In the genomic region with DNA sequence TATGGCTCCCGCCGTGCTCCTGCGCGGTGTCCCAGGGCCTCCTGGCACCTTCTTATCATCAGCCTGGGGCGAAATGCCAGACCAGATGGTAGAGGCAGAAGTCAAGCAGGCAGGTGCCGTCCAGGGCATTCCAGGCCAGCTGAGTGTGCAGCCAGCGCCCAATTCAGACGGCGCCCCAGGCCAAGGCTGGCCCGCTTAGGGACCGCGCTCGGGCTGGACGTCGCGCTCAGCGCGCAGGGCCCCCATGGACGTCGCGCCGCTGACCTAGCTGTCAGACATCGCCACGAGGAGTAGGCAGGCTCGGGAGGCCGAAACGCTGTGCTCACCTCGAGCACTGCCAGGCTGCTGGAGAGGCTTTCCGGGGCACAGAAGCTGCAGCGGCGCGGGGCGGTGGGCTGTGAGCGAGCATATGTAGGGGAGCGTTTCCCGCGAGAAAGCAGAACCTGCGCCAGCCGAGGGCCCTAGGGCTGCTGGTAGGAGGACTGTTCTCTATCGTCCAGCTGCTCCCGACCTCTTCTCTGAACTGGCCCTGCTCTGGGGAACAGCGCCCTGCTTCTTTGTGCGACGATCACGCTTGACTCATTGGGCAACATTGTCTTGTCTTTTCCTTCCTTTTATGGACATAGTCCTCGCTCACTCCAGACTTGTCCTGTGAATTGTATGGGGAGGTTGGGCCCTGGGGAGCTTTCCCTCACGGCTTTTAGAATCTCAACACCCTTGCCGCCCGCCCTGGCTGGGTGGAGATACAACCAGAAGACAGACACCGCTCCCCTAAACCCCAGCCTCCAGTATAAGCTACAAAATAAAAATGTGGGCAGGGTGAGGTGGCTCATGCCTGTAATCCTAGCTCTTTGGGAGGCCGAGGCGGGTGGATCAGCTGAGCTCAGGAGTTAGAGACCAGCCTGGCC, we compare ENCODE assay signal across 10 cellular contexts. TPM values are rescaled to one million over a fixed set of nuclear protein-coding genes. Genes with fewer than 3 reads are reported as not detected.
A peak's percentile ranks its signal among the peaks of the same experiment; 100 is the strongest.
DNase-seq lines count a peak whose midpoint lies in the region; ATAC-seq and TF ChIP-seq lines count a peak whose summit lies in the region.
"Had no signal": no experiment of that assay in that cellular context is flagged by ENCODE, and none has a peak within 500 bp of the region (broad histone marks: within the 10 kb centered on the region; RNA-seq: fewer than 3 reads in every experiment).

No MANE protein-coding gene starts in this region.

- H3K9me3 ChIP-seq in HUES48 (ENCODE audit: control insufficient read depth, insufficient read depth, low read length) (no peaks in the 10 kb centered on the region), lower lobe of right lung (no peaks in the 10 kb centered on the region)

- no peak overlapping the region; the same call in 1 of the 2 replicates for H3K9ac ChIP-seq in HUES48 (ENCODE audit: low read depth, low read length)

- DNase-seq in CD14-positive monocyte (ENCODE audit: low spot score) (peak; percentile 31), dermis blood vessel endothelial cell (peak; percentile 39), lower lobe of right lung (peak; percentile 68), NCI-H526 treated with DMSO at 0.1 percent for 48 hours (lab: John Stamatoyannopoulos, UW) (no peak), left colon (no peak), osteocyte (ENCODE audit: extremely low spot score, unreplicated experiment) (no peak)
- DNase-seq: midbrain had no signal

- H3K27me3 ChIP-seq in HUES48 (ENCODE audit: control insufficient read depth, insufficient read depth, low read length) (peaks cover 76% of the 10 kb centered on the region), lower lobe of right lung (ENCODE audit: low read depth) (peaks cover 45% of the 10 kb centered on the region)

- H3K9me3 Mint-ChIP-seq in CD14-positive monocyte (peaks cover 0 to 34% (median 7%) of the 10 kb centered on the region in 7 donors), osteocyte (ENCODE audit: unreplicated experiment) (no peaks in the 10 kb centered on the region)

- peaks cover 31% of the 10 kb centered on the region for H3K4me1 ChIP-seq in HUES48 (ENCODE audit: control insufficient read depth, insufficient read depth, low read length)
- H3K4me1 ChIP-seq in lower lobe of right lung, result peaks cover 39% of the 10 kb centered on the region

- H3K4me3 Mint-ChIP-seq in CD14-positive monocyte, result peak overlapping the region in 1 of 2 donors; percentile 81
- H3K4me3 Mint-ChIP-seq in osteocyte (ENCODE audit: unreplicated experiment), result no peak overlapping the region

- H3K36me3 Mint-ChIP-seq in CD14-positive monocyte (peaks cover 0 to 3% of the 10 kb centered on the region in 2 donors), osteocyte (ENCODE audit: unreplicated experiment) (no peaks in the 10 kb centered on the region)

- H3K27ac ChIP-seq in HUES48 (ENCODE audit: low read depth, low read length), result no peak overlapping the region
- no peak overlapping the region for H3K27ac ChIP-seq in lower lobe of right lung

- H3K27me3 Mint-ChIP-seq in CD14-positive monocyte (ENCODE audit: low read depth in 3 of 3) (peaks cover 83 to 95% (median 92%) of the 10 kb centered on the region in 3 donors), osteocyte (ENCODE audit: unreplicated experiment) (peaks cover 31% of the 10 kb centered on the region)

- TF ChIP-seq CTCF in CD14-positive monocyte (IDR thresholded peaks at IDR 0.05) (no peak), lower lobe of right lung (IDR thresholded peaks at IDR 0.05) (no peak), osteocyte (IDR thresholded peaks at IDR 0.05) (no peak)

- ATAC-seq in lower lobe of right lung, result peak; percentile 15 to 31
- no peak for ATAC-seq in left colon
- ATAC-seq in HG02870 (IDR thresholded peaks at IDR 0.05; ENCODE audit: unreplicated experiment), result no peak

- H3K4me1 Mint-ChIP-seq in CD14-positive monocyte (peaks cover 37% of the 10 kb centered on the region), osteocyte (ENCODE audit: unreplicated experiment) (peaks cover 37% of the 10 kb centered on the region)

- no peaks in the 10 kb centered on the region for H3K36me3 ChIP-seq in HUES48 (ENCODE audit: control insufficient read depth, insufficient read depth, low read length)
- H3K36me3 ChIP-seq in lower lobe of right lung, result no peaks in the 10 kb centered on the region

- intact Hi-C loops in CD14-positive monocyte (cut with micrococcal nuclease) (loop anchor here in 1 of 2 donors (10.0 kb wide), 1 partner anchor 293 kb away; no protein-coding TSS in a partner anchor), lower lobe of right lung (cut with DNase I) (no loop called here), left colon (cut with DNase I, micrococcal nuclease) (no loop called here)

- no peak overlapping the region for H3K27ac Mint-ChIP-seq in CD14-positive monocyte
- H3K27ac Mint-ChIP-seq in osteocyte (ENCODE audit: unreplicated experiment), result no peak overlapping the region

- H3K4me3 ChIP-seq in HUES48 (ENCODE audit: low read depth, low read length) (peak overlapping the region; percentile 25; the same call in 1 of the 2 replicates), lower lobe of right lung (peak overlapping the region; percentile 9)

RNA-seq across cellular contexts. Expression of gene CA4, which starts 8.4 kb away (rescaled TPM):
- not detected for polyA plus RNA-seq in CD14-positive monocyte
- total RNA-seq in dermis blood vessel endothelial cell (3.2 and 4.0 TPM in 2 replicates), lower lobe of right lung (72.8 TPM), left colon (100 to 1,000 TPM; 394 to 509 TPM), osteocyte (not detected in 2 replicates)
- total RNA-seq: SK-MEL-5 had no signal

Comparison
In these comparisons a context has a peak if more than half of its experiments do, and no peak if none do; other contexts are left out.
1. DNase-seq: peak in CD14-positive monocyte (single experiment), dermis blood vessel endothelial cell (single experiment) and lower lobe of right lung (single experiment); none in NCI-H526 treated with DMSO at 0.1 percent for 48 hours (single experiment), left colon (0 of 2) and osteocyte (single experiment).
2. ATAC-seq: peak in lower lobe of right lung (2 of 2); none in left colon (single experiment) and HG02870 (single experiment).
3. RNA of gene CA4, which starts 8.4 kb away (total RNA-seq): 394 to 509 TPM in left colon and 72.8 TPM in lower lobe of right lung (single experiment); 3.2 to 4.0 TPM in dermis blood vessel endothelial cell and not detected in osteocyte; every median in the first group is over 10 times any median in the second.